ENCODE assay signal across 8 cellular contexts in the genomic region with DNA sequence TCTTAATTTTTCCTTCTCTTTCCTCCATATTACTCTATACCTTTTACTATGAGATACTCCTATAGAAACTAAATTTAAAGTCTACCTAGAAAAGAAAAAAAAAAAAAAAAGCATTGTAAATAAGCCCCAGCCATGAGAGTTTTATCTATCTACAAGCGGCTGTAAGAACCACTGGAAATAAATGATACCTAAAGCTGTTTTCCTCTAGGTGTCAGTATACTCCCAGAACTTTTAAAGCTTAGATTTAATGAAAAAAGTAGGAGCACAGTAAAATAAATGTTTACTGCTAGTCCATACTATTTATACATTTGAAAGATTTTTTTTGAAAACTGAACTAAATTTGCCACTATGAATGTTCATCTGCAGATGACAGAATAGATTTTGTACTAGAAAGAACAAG. TPM values are rescaled to one million over a fixed set of nuclear protein-coding genes. Genes with fewer than 3 reads are reported as not detected.
DNase-seq lines count a peak whose midpoint lies in the region; TF ChIP-seq lines count a peak whose summit lies in the region.
"Had no signal": no experiment of that assay in that cellular context is flagged by ENCODE, and none has a peak within 500 bp of the region (broad histone marks: within the 10 kb centered on the region; RNA-seq: fewer than 3 reads in every experiment).

No MANE protein-coding gene starts in this region.

- TF ChIP-seq CTCF in OCI-LY1 (IDR thresholded peaks at IDR 0.05; ENCODE audit: low read length), result peak; percentile 40
- TF ChIP-seq CTCF in fibroblast of pulmonary artery (IDR thresholded peaks at IDR 0.05; ENCODE audit: low read length, missing control alignments), result peak; percentile 58
- TF ChIP-seq CTCF in stomach (IDR thresholded peaks at IDR 0.05), result peak in 4 of 7 experiments; percentile 24 to 44 (median 32)

- no peak overlapping the region for H3K27ac ChIP-seq in OCI-LY1 (ENCODE audit: low read depth, low read length, poor library complexity, severe bottlenecking)
- no peak overlapping the region for H3K27ac ChIP-seq in stomach
- H3K27ac ChIP-seq: SJSA1 had no signal

- 10 to 20% (median 13%) methylated on average over 1 of the region's 1 CpG for whole genome bisulfite sequencing in stomach, 5 donors

- peak; percentile 4 for DNase-seq in HuH-7 (ENCODE audit: low spot score)
- DNase-seq in fibroblast of pulmonary artery (ENCODE audit: low read depth), result peak; percentile 69
- no peak for DNase-seq in stomach
- no peak for DNase-seq in GM19240 (ENCODE audit: insufficient read length, low spot score)
- no peak for DNase-seq in stimulated activated CD4-positive, alpha-beta T cell treated with anti-CD3 and anti-CD28 coated beads, Interleukin-4, amount 100 ng/mL, for 24 hours
- DNase-seq in amygdala (lab: John Stamatoyannopoulos, UW), result no peak

- no peak overlapping the region for H3K4me2 ChIP-seq in OCI-LY1 (ENCODE audit: low read length)

- H3K36me3 ChIP-seq in OCI-LY1 (ENCODE audit: insufficient read depth, low read length), result no peaks in the 10 kb centered on the region
- no peaks in the 10 kb centered on the region for H3K36me3 ChIP-seq in stomach
- H3K36me3 ChIP-seq: SJSA1 had no signal

- H3K9me2 ChIP-seq in OCI-LY1 (ENCODE audit: low read depth, low read length), result no peaks in the 10 kb centered on the region

- H3K9ac ChIP-seq in OCI-LY1 (ENCODE audit: low read length), result no peak overlapping the region

- TF ChIP-seq POLR2A in stomach (IDR thresholded peaks at IDR 0.05), result no peak

- H4K20me1 ChIP-seq in OCI-LY1 (ENCODE audit: insufficient read depth, low read length), result no peaks in the 10 kb centered on the region

- no peak overlapping the region for H2AFZ ChIP-seq in OCI-LY1 (ENCODE audit: low read length)

- H3K4me1 ChIP-seq in OCI-LY1 (ENCODE audit: insufficient read depth, low read length, severe bottlenecking) (no peaks in the 10 kb centered on the region), stomach (no peaks in the 10 kb centered on the region)
- H3K4me1 ChIP-seq: SJSA1 had no signal

- H3K9me3 ChIP-seq in OCI-LY1 (ENCODE audit: low read length), result no peaks in the 10 kb centered on the region
- no peaks in the 10 kb centered on the region for H3K9me3 ChIP-seq in stomach
- H3K9me3 ChIP-seq: SJSA1 had no signal

- H3K79me2 ChIP-seq in OCI-LY1 (ENCODE audit: insufficient read depth, low read length), result no peaks in the 10 kb centered on the region

- no peak for TF ChIP-seq EP300 in stomach (IDR thresholded peaks at IDR 0.05)

- H3K4me3 ChIP-seq in OCI-LY1 (ENCODE audit: low read depth, low read length, poor library complexity, severe bottlenecking) (no peak overlapping the region), fibroblast of pulmonary artery (replicated peaks; ENCODE audit: low read depth, low read length) (no peak overlapping the region), stomach (no peak overlapping the region)
- H3K4me3 ChIP-seq: SJSA1 had no signal

- H3K27me3 ChIP-seq in OCI-LY1 (ENCODE audit: insufficient read depth, low read length) (no peaks in the 10 kb centered on the region), stomach (no peaks in the 10 kb centered on the region)
- H3K27me3 ChIP-seq: SJSA1 had no signal

- intact Hi-C loops in stomach (cut with DNase I; ENCODE audit: low total_unique reads), result loop anchor here (5.0 kb wide), 1 partner anchor 168 kb away; no protein-coding TSS in a partner anchor

- no peaks in the 10 kb centered on the region for H3F3A ChIP-seq in OCI-LY1 (ENCODE audit: insufficient read depth, low read length)

RNA-seq across cellular contexts. Expression of a gene that starts 26.2 kb away (rescaled TPM):
- total RNA-seq in stomach, result 1 to 10 TPM in 1 of 5 donors, not detected in 4; 2.9 TPM
- polyA plus RNA-seq in stomach, result 1 to 10 TPM in 2 of 3 donors, under 1 TPM in 1; 0.18 to 4.7 (median 1.4) TPM

RNA-seq across cellular contexts. Expression of a gene that starts 55.4 kb away (rescaled TPM):
- 10 to 100 TPM; 19.3 to 32.2 (median 28.1) TPM for total RNA-seq in stomach
- polyA plus RNA-seq in stomach, result 10 to 100 TPM in 2 of 3 donors, 1 to 10 TPM in 1; 6.7 to 11.9 (median 11.8) TPM
- total RNA-seq: SJSA1 had no signal

Comparison
In these comparisons a context has a peak if more than half of its experiments do, and no peak if none do; other contexts are left out.
1. DNase-seq: peak in HuH-7 (single experiment) and fibroblast of pulmonary artery (single experiment); none in stomach (single experiment), GM19240 (single experiment), stimulated activated CD4-positive, alpha-beta T cell treated with anti-CD3 and anti-CD28 coated beads, Interleukin-4, amount 100 ng/mL, for 24 hours (single experiment) and amygdala (0 of 56).
2. Peak in every context shown above with its lines, with median percentiles within 50 percentile points of each other: CTCF ChIP-seq.